In the genomic region with DNA sequence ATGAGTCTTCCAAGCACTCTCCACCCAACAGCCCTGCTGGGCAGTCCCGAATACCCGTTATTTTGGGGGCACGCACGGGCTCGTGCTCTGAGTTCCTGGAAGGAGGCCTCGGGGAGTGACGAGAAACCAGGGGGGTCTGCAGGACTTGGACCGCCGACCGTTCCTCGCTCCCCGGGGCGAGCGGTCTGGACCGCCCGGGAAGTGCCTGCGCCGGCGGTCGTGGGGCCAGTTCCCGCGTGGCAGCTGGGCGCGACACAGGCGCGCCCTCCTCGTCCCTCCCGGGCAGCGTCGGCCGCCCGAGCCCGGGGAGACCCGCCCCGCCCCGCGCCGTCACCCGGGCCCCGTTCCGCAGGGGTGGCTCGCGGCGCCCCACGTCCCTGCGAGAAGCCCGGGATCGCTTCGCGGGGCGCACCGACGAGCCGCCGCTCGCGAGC, we compare ENCODE assay signal across 8 cellular contexts. TPM values are rescaled to one million over a fixed set of nuclear protein-coding genes. Genes with fewer than 3 reads are reported as not detected.
DNase-seq lines count a peak whose midpoint lies in the region; ATAC-seq and TF ChIP-seq lines count a peak whose summit lies in the region.

No MANE protein-coding gene starts in this region.

- intact Hi-C loops in CD14-positive monocyte (cut with micrococcal nuclease) = loop anchor here in 1 of 2 donors (5.0 to 10.0 kb wide), 2 partner anchors 111 to 306 kb away; a partner anchor contains a TSS

- TF ChIP-seq CTCF in CD14-positive monocyte (IDR thresholded peaks at IDR 0.05) (no peak), VCaP (conservative IDR thresholded peaks at IDR 0.05) (no peak), fibroblast of mammary gland (conservative IDR thresholded peaks at IDR 0.05; ENCODE audit: control insufficient read depth, insufficient read depth, low read depth, low read length) (no peak), nephron (IDR thresholded peaks at IDR 0.05; ENCODE audit: unreplicated experiment in 3 of 3) (no peak)

- peaks cover 10 to 16% of the 10 kb centered on the region in 2 donors for H3K36me3 Mint-ChIP-seq in CD14-positive monocyte
- H3K36me3 Mint-ChIP-seq in nephron (ENCODE audit: low read depth) = peaks cover 5% of the 10 kb centered on the region

- ATAC-seq in GM19351 (IDR thresholded peaks at IDR 0.05; ENCODE audit: unreplicated experiment) (peak; percentile 45), HG03439 (IDR thresholded peaks at IDR 0.05; ENCODE audit: unreplicated experiment) (peak; percentile 43)

- H3K27ac ChIP-seq in VCaP = peak overlapping the region; percentile 40; the same call in 1 of the 2 replicates

- peak overlapping the region; percentile 89 to 91 for H3K4me3 Mint-ChIP-seq in CD14-positive monocyte
- H3K4me3 Mint-ChIP-seq in nephron = peak overlapping the region; percentile 87 to 95 (median 92)

- DNase-seq in CD14-positive monocyte (ENCODE audit: low spot score) (no peak), fibroblast of mammary gland (ENCODE audit: low read depth) (peak; percentile 38), OCI-M2 (lab: John Stamatoyannopoulos, UW; ENCODE audit: unreplicated experiment) (no peak)
- DNase-seq in effector CD8-positive, alpha-beta T cell (lab: John Stamatoyannopoulos, UW) = no peak

- H3K9me3 Mint-ChIP-seq in CD14-positive monocyte = no peaks in the 10 kb centered on the region
- no peaks in the 10 kb centered on the region for H3K9me3 Mint-ChIP-seq in nephron

- H3K27ac Mint-ChIP-seq in CD14-positive monocyte = peak overlapping the region; percentile 85 to 92 (median 89)
- H3K27ac Mint-ChIP-seq in nephron = peak overlapping the region; percentile 85 to 95 (median 92)

- H3K27me3 Mint-ChIP-seq in CD14-positive monocyte (ENCODE audit: low read depth in 3 of 3) (peaks cover 0 to 4% (median 0%) of the 10 kb centered on the region in 3 donors), nephron (ENCODE audit: low read depth) (no peaks in the 10 kb centered on the region)

- peak overlapping the region; percentile 60 for H3K4me3 ChIP-seq in fibroblast of mammary gland (ENCODE audit: control insufficient read depth, low read depth, low read length)

- peaks cover 40% of the 10 kb centered on the region for H3K4me1 Mint-ChIP-seq in CD14-positive monocyte
- peaks cover 40% of the 10 kb centered on the region for H3K4me1 Mint-ChIP-seq in nephron

RNA-seq across cellular contexts. Expression of a gene that starts 0.4 kb away (rescaled TPM):
- polyA plus RNA-seq in CD14-positive monocyte = 10 to 100 TPM; 63.5 to 65.1 TPM
